In genomic region chr9:120916573-120916972, GRCh38 we compare ENCODE assay signal across 1 cellular context.
TF ChIP-seq lines count a peak whose summit lies in the region.

No MANE protein-coding gene starts in this region.

TF ChIP-seq in SK-N-SH, 30 proteins besides CTCF, POLR2A, EP300 and RAD21 (continued from another document):
- TF ChIP-seq, protein P1, sequence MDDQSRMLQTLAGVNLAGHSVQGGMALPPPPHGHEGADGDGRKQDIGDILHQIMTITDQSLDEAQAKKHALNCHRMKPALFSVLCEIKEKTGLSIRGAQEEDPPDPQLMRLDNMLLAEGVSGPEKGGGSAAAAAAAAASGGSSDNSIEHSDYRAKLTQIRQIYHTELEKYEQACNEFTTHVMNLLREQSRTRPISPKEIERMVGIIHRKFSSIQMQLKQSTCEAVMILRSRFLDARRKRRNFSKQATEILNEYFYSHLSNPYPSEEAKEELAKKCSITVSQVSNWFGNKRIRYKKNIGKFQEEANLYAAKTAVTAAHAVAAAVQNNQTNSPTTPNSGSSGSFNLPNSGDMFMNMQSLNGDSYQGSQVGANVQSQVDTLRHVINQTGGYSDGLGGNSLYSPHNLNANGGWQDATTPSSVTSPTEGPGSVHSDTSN (IDR thresholded peaks at IDR 0.05): no peak
- peak; percentile 22; the same call in 1 of the 2 replicates for TF ChIP-seq NFIC (IDR thresholded peaks at IDR 0.05; ENCODE audit: borderline replicate concordance)
- TF ChIP-seq, protein P2, sequence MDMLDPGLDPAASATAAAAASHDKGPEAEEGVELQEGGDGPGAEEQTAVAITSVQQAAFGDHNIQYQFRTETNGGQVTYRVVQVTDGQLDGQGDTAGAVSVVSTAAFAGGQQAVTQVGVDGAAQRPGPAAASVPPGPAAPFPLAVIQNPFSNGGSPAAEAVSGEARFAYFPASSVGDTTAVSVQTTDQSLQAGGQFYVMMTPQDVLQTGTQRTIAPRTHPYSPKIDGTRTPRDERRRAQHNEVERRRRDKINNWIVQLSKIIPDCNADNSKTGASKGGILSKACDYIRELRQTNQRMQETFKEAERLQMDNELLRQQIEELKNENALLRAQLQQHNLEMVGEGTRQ (IDR thresholded peaks at IDR 0.05; ENCODE audit: borderline replicate concordance, low read depth, low read length): no peak
